In the genomic region with DNA sequence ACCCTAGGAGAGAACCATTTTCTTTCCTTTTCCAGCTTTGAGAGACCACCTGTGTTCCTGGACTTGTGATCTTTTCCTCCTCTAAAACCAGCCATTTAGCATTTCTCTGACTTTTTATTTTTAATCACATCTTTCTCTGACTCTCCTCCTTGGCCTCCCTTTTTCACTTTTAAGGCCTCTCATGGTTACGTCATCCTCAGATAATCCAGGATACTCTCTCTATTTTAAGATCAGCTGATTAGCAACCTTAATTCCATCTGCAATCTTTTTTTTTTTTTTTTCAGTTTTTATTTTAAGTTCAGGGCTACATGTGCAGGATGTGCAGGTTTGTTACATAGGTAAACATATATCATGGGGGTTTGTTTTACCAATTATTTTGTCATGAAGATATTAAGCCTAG, we compare ENCODE assay signal across 38 cellular contexts. TPM values are rescaled to one million over a fixed set of nuclear protein-coding genes. Genes with fewer than 3 reads are reported as not detected.
"Had no signal": no experiment of that assay in that cellular context is flagged by ENCODE, and none has a peak within 500 bp of the region (broad histone marks: within the 10 kb centered on the region; RNA-seq: fewer than 3 reads in every experiment).

No MANE protein-coding gene starts in this region.

- H3K4me1 ChIP-seq: adrenal gland, ascending aorta, body of pancreas, breast epithelium had no signal

- H3K9me3 ChIP-seq: adrenal gland, ascending aorta had no signal

- ATAC-seq: activated naive CD4-positive, alpha-beta T cell treated with anti-CD3 and anti-CD28 coated beads, Interleukin-2, amount 50 U/mL, for 72 hours; activated naive CD8-positive, alpha-beta T cell treated with anti-CD3 and anti-CD28 coated beads, Interleukin-2, amount 50 U/mL, for 24 hours; activated T-cell treated with anti-CD3 and anti-CD28 coated beads, Interleukin-2, amount 50 U/mL, for 4 hours; activated T-cell treated with anti-CD3 and anti-CD28 coated beads, Interleukin-2, amount 50 U/mL, for 72 hours; activated T-helper 17 cell treated with anti-CD3 and anti-CD28 coated beads, Interleukin-2, amount 50 U/mL, for 72 hours; body of pancreas had no signal

- H3K36me3 ChIP-seq: adrenal gland, ascending aorta, breast epithelium, cardiac muscle cell had no signal

- DNase-seq: activated effector memory CD4-positive, alpha-beta T cell treated with anti-CD3 and anti-CD28 coated beads, Interleukin-2, amount 50 U/mL, for 16 hours; activated effector memory CD4-positive, alpha-beta T cell treated with Interleukin-2 at 50 U/mL for 16 hours; activated gamma-delta T cell; activated gamma-delta T cell treated with Interleukin-2 at 50 U/mL for 16 hours; activated naive CD4-positive, alpha-beta T cell; activated naive CD4-positive, alpha-beta T cell treated with anti-CD3 and anti-CD28 coated beads for 36 hours; activated naive CD4-positive, alpha-beta T cell treated with anti-CD3 and anti-CD28 coated beads, Interleukin-2, amount 10 ng/mL, durations not matched to agents 7 days and 5 days; activated naive CD4-positive, alpha-beta T cell treated with anti-CD3 and anti-CD28 coated beads, Interleukin-2, amount 50 U/mL, for 16 hours; activated naive CD4-positive, alpha-beta T cell treated with Interleukin-2 at 50 U/mL for 16 hours; activated naive CD8-positive, alpha-beta T cell treated with anti-CD3 and anti-CD28 coated beads for 36 hours; activated naive CD8-positive, alpha-beta T cell treated with anti-CD3 and anti-CD28 coated beads, Interleukin-2, amount 10 ng/mL, durations not matched to agents 7 days and 5 days; activated naive CD8-positive, alpha-beta T cell treated with anti-CD3 and anti-CD28 coated beads, Interleukin-2, amount 50 U/mL, for 24 hours; activated T-cell treated with anti-CD3 and anti-CD28 coated beads, Interleukin-2, amount 50 U/mL, for 1 hour; activated T-cell treated with anti-CD3 and anti-CD28 coated beads, Interleukin-2, amount 50 U/mL, for 24 hours; activated T-cell treated with anti-CD3 and anti-CD28 coated beads, Interleukin-2, amount 50 U/mL, for 4 hours; activated T-cell treated with anti-CD3 and anti-CD28 coated beads, Interleukin-2, amount 50 U/mL, for 48 hours; activated T-cell treated with anti-CD3 and anti-CD28 coated beads, Interleukin-2, amount 50 U/mL, for 72 hours; adrenal gland; amniotic stem cell; amygdala; anterior cingulate cortex; aorta; body of pancreas; caudate nucleus; central memory CD4-positive, alpha-beta T cell; cerebellar nuclear complex had no signal

- H3K27ac ChIP-seq: adrenal gland, ascending aorta, body of pancreas, breast epithelium, cardiac muscle cell had no signal

- H3K27me3 ChIP-seq: adrenal gland, ascending aorta, body of pancreas, breast epithelium, cardiac muscle cell had no signal

- H3K4me3 ChIP-seq: adrenal gland, ascending aorta, body of pancreas, breast epithelium, cardiac muscle cell had no signal

- FAIRE-seq: astrocyte, bronchial epithelial cell had no signal

RNA-seq across cellular contexts. Expression of a gene that starts 54.0 kb away (rescaled TPM):
- total RNA-seq: activated naive CD4-positive, alpha-beta T cell treated with anti-CD3 and anti-CD28 coated beads for 36 hours; activated naive CD4-positive, alpha-beta T cell treated with anti-CD3 and anti-CD28 coated beads, Interleukin-2, amount 50 U/mL, for 72 hours; activated naive CD8-positive, alpha-beta T cell treated with anti-CD3 and anti-CD28 coated beads for 36 hours; activated naive CD8-positive, alpha-beta T cell treated with anti-CD3 and anti-CD28 coated beads, Interleukin-2, amount 10 ng/mL, durations not matched to agents 7 days and 5 days; activated T-cell treated with anti-CD3 and anti-CD28 coated beads, Interleukin-2, amount 50 U/mL, for 4 hours; activated T-cell treated with anti-CD3 and anti-CD28 coated beads, Interleukin-2, amount 50 U/mL, for 72 hours; activated T-helper 1 cell treated with anti-CD3 and anti-CD28 coated beads, Interleukin-12 subunit alpha, Interleukin-12 subunit beta, Interleukin-2, Interleukin-4 antibody, amounts not matched to agents 30 ng/mL and 10 ng/mL and 1 ng/mL, durations not matched to agents 14 hours and 24 hours and 36 hours; activated T-helper 17 cell treated with anti-CD3 and anti-CD28 coated beads, Interleukin-2, amount 50 U/mL, for 72 hours; activated T-helper 2 cell treated with anti-CD3 and anti-CD28 coated beads, Interferon-gamma antibody, Interleukin-2, Interleukin-4, amounts not matched to agents 10 μg/mL and 5 μg/mL and 100 μg/mL, durations not matched to agents 14 hours and 24 hours and 36 hours; adrenal gland; ascending aorta; body of pancreas; breast epithelium; bronchial epithelial cell; cardiac muscle cell; cerebellum; chondrocyte had no signal
- polyA plus RNA-seq: adipose tissue, adrenal gland, aorta, cardiac muscle cell had no signal
